8 cellular contexts compared by ENCODE assay signal in genomic region chr14:41749425-41749824, GRCh38.
DNase-seq lines count a peak whose midpoint lies in the region; ATAC-seq, FAIRE-seq and TF ChIP-seq lines count a peak whose summit lies in the region.

No MANE protein-coding gene starts in this region.

- H3K9me3 ChIP-seq in right cardiac atrium (ENCODE audit: control insufficient read depth, low read length): no peaks in the 10 kb centered on the region

- no peaks in the 10 kb centered on the region for H3K27me3 ChIP-seq in right cardiac atrium (ENCODE audit: control insufficient read depth, insufficient read depth)

- DNase-seq in NOMO-1 treated with DMSO at 0.1 percent for 48 hours (lab: John Stamatoyannopoulos, UW; ENCODE audit: unreplicated experiment) (peak; percentile 14), NOMO-1 treated with dmso at 0.1 percent for 144 hours (lab: John Stamatoyannopoulos, UW; ENCODE audit: unreplicated experiment) (no peak), RKO (ENCODE audit: low spot score) (peak; percentile 45), right cardiac atrium (no peak), GM12892 (ENCODE audit: insufficient read length) (no peak), inferior parietal cortex (ENCODE audit: extremely low spot score) (no peak), middle frontal gyrus (ENCODE audit: extremely low spot score, low spot score) (no peak)

- WGBS in right cardiac atrium: 51% methylated on average over 5 of the region's 5 CpGs

- intact Hi-C loops in right cardiac atrium (cut with DNase I): no loop called here

- H3K4me1 ChIP-seq in right cardiac atrium (ENCODE audit: control insufficient read depth, insufficient read depth, low read length): no peaks in the 10 kb centered on the region

- H3K27ac ChIP-seq in right cardiac atrium (ENCODE audit: low read length): no peak overlapping the region

- ATAC-seq in HG02973 (IDR thresholded peaks at IDR 0.05; ENCODE audit: unreplicated experiment): peak; percentile 78
- peak in 1 of 2 donors; percentile 43 for ATAC-seq in right cardiac atrium

- H3K4me3 ChIP-seq in right cardiac atrium (ENCODE audit: low read length): peak overlapping the region; percentile 47

- no peak for FAIRE-seq in GM12892 (lab: Jason Lieb, UNC)

- TF ChIP-seq POLR2A in GM12892 (IDR thresholded peaks at IDR 0.05; ENCODE audit: low read depth, low read length): no peak

Comparison
In these comparisons a context has a peak if more than half of its experiments do, and no peak if none do; other contexts are left out.
1. DNase-seq: peak in NOMO-1 treated with DMSO at 0.1 percent for 48 hours (single experiment) and RKO (single experiment); none in NOMO-1 treated with dmso at 0.1 percent for 144 hours (single experiment), right cardiac atrium (0 of 3), GM12892 (single experiment), inferior parietal cortex (single experiment) and middle frontal gyrus (single experiment).